Comparison of ENCODE assay signal across 25 cellular contexts in the genomic region with DNA sequence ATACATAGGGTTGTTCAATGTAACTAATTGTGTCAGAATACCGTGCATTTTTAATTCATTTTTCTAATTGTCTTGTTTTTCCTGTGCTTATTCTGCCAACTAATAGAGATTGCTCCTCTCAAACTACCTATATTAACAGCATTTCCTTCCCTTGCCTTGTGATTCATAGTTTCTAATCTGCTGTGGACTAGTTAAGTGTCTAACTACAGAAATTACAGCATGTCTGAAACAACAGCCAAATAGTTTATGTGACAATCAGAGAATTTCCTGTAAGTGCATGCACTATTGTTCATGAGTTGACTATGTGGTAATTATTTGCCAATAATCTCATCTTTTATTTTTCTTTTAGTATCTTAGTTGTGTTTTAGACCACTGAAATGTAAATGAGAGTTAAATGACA. TPM values are rescaled to one million over a fixed set of nuclear protein-coding genes. Genes with fewer than 3 reads are reported as not detected.
A peak's percentile ranks its signal among the peaks of the same experiment; 100 is the strongest.
DNase-seq lines count a peak whose midpoint lies in the region; ATAC-seq, FAIRE-seq and TF ChIP-seq lines count a peak whose summit lies in the region.
"Had no signal": no experiment of that assay in that cellular context is flagged by ENCODE, and none has a peak within 500 bp of the region (broad histone marks: within the 10 kb centered on the region; RNA-seq: fewer than 3 reads in every experiment).

No MANE protein-coding gene starts in this region.

- H2AFZ ChIP-seq in GM12878 (ENCODE audit: control insufficient read depth, low read depth, low read length) = no peak overlapping the region

- CTCF ChIA-PET in GM12878 (lab: Yijun Ruan, JAX) = no interaction called here

- no peak overlapping the region for H3K9ac ChIP-seq in GM12878 (ENCODE audit: control insufficient read depth, insufficient read depth, low read length)
- H3K9ac ChIP-seq: SK-N-SH had no signal

- BruUV-seq in GM12878 (replicated peaks; lab: Mats Ljungman, UMichigan) = no TSS peak

- RAD21 ChIA-PET in GM12878 (lab: Charles Lee; ENCODE audit: unreplicated experiment) = no interaction called here

- H3K27ac ChIP-seq in GM12878 (ENCODE audit: control insufficient read depth, insufficient read depth) = no peak overlapping the region
- H3K27ac ChIP-seq: adrenal gland, right lobe of liver had no signal

- H3K4me1 ChIP-seq in GM12878 (ENCODE audit: control insufficient read depth, insufficient read depth, low read length) = peaks cover 5% of the 10 kb centered on the region; the same call in 1 of the 2 replicates

- H3K4me2 ChIP-seq in GM12878 (ENCODE audit: control insufficient read depth, insufficient read depth) = no peak overlapping the region
- H3K4me2 ChIP-seq: SK-N-SH had no signal

- SMC1A ChIA-PET in GM12878 (lab: Charles Lee; ENCODE audit: uncharacterized antibody, unreplicated experiment) = no interaction called here

- no peak for TF ChIP-seq POLR2A in GM12878 (IDR thresholded peaks at IDR 0.05; ENCODE audit: low read depth, low read length)

- H3K27me3 ChIP-seq in GM12878 (replicated peaks in 1 of 2; ENCODE audit: control insufficient read depth in 2 of 2, insufficient read depth in 2 of 2, low read length in 1 of 2) = no peaks in the 10 kb centered on the region
- H3K27me3 ChIP-seq: adrenal gland, right lobe of liver had no signal

- 5% methylated on average over 1 of the region's 1 CpG for WGBS in GM12878 (ENCODE audit: insufficient coverage, insufficient replicate concordance, low lambda C conversion rate, missing lambda C conversion rate)

- no peak for FAIRE-seq in GM12878 (lab: Jason Lieb, UNC)
- FAIRE-seq: HepG2, keratinocyte had no signal

- no peak for TF ChIP-seq RAD21 in GM12878 (IDR thresholded peaks at IDR 0.05; ENCODE audit: insufficient read depth, low read depth, low read length)

- intact Hi-C loops in GM12878 (cut with micrococcal nuclease; ENCODE audit: unreplicated experiment) = no loop called here

- peak; percentile 35 for DNase-seq in AG10803 (ENCODE audit: low read depth)
- peak; percentile 24 for DNase-seq in GM03348 (ENCODE audit: low spot score)
- DNase-seq in GM12878 (ENCODE audit: low read depth, low spot score) = no peak
- peak; percentile 68 for DNase-seq in iris pigment epithelial cell (ENCODE audit: low read depth)
- DNase-seq in cerebellum (ENCODE audit: low spot score) = no peak
- DNase-seq in SIG-M5 treated with dmso at 0.1 percent for 504 hours (lab: John Stamatoyannopoulos, UW; ENCODE audit: unreplicated experiment) = no peak
- DNase-seq: adrenal gland; C1 segment of cervical spinal cord; COR-L47; effector CD4-positive, alpha-beta T cell; erythroblast; foreskin fibroblast; MM.1S; NCI-H2029; NCI-H524 treated with DMSO at 0.1 percent for 48 hours; OCI-M1; right lobe of liver; SK-N-SH; stimulated activated CD4-positive, alpha-beta T cell treated with anti-CD3 and anti-CD28 coated beads, Interleukin-4, amount 100 ng/mL, for 1 hour; substantia nigra; trophoblast cell had no signal

- ATAC-seq in GM12878 (no peak), HG03097 (IDR thresholded peaks at IDR 0.05; ENCODE audit: low FRiP score, unreplicated experiment) (no peak)
- ATAC-seq: HCT116, HepG2, right lobe of liver had no signal

- no peaks in the 10 kb centered on the region for H4K20me1 ChIP-seq in GM12878 (ENCODE audit: control insufficient read depth, insufficient read depth)

- no peaks in the 10 kb centered on the region for H3K9me3 ChIP-seq in GM12878 (replicated peaks; ENCODE audit: control insufficient read depth, insufficient read depth, low read length)
- H3K9me3 ChIP-seq: adrenal gland, right lobe of liver, SK-N-SH had no signal

- H3K4me3 ChIP-seq in AG10803 (ENCODE audit: low read length) (no peak overlapping the region), GM12878 (no peak overlapping the region)
- H3K4me3 ChIP-seq: adrenal gland, right lobe of liver had no signal

- no peaks in the 10 kb centered on the region for H3K36me3 ChIP-seq in GM12878 (ENCODE audit: control insufficient read depth in 2 of 2, insufficient read depth in 2 of 2, low read length in 1 of 2)
- H3K36me3 ChIP-seq: adrenal gland, right lobe of liver had no signal

- peaks cover 15% of the 10 kb centered on the region for H3K79me2 ChIP-seq in GM12878 (ENCODE audit: control insufficient read depth, insufficient read depth, low read length)

- no peak for TF ChIP-seq CTCF in AG10803 (conservative IDR thresholded peaks at IDR 0.05; ENCODE audit: low read length)
- no peak for TF ChIP-seq CTCF in GM12878 (IDR thresholded peaks at IDR 0.05 in 2 of 3, conservative IDR thresholded peaks at IDR 0.05 in 1 of 3; ENCODE audit: control insufficient read depth in 2 of 3, extremely low read depth in 1 of 3, insufficient read depth in 1 of 3, low read depth in 3 of 3, low read length in 3 of 3)

- in situ Hi-C loops in GM12878 (cut with MboI) = loop anchor here (5.0 to 25.0 kb wide), 4 partner anchors 383 to 1075 kb away; a partner anchor contains a TSS

- POLR2A ChIA-PET in GM12878 (lab: Charles Lee) = no interaction called here

- no peak for TF ChIP-seq EP300 in GM12878 (IDR thresholded peaks at IDR 0.05; ENCODE audit: borderline replicate concordance in 1 of 2, control insufficient read depth in 1 of 2, low read depth in 2 of 2, low read length in 2 of 2)

TF ChIP-seq in GM12878, 131 proteins besides CTCF, POLR2A, EP300 and RAD21:
- TF ChIP-seq, protein P1, sequence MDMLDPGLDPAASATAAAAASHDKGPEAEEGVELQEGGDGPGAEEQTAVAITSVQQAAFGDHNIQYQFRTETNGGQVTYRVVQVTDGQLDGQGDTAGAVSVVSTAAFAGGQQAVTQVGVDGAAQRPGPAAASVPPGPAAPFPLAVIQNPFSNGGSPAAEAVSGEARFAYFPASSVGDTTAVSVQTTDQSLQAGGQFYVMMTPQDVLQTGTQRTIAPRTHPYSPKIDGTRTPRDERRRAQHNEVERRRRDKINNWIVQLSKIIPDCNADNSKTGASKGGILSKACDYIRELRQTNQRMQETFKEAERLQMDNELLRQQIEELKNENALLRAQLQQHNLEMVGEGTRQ (IDR thresholded peaks at IDR 0.05; ENCODE audit: borderline replicate concordance, low read depth, low read length) = no peak
- no peak for TF ChIP-seq TCF3 (IDR thresholded peaks at IDR 0.05; ENCODE audit: borderline replicate concordance, insufficient read depth, low read depth, low read length)
- TF ChIP-seq BACH1 (IDR thresholded peaks at IDR 0.05; ENCODE audit: borderline replicate concordance) = no peak
- TF ChIP-seq JUNB (IDR thresholded peaks at IDR 0.05) = peak; percentile 25; the same call in 1 of the 2 replicates
- no peak for TF ChIP-seq FOS (IDR thresholded peaks at IDR 0.05; ENCODE audit: borderline replicate concordance, extremely low read depth, insufficient read length)
- no peak for TF ChIP-seq NR2F1 (conservative IDR thresholded peaks at IDR 0.05)
- TF ChIP-seq, protein P2, sequence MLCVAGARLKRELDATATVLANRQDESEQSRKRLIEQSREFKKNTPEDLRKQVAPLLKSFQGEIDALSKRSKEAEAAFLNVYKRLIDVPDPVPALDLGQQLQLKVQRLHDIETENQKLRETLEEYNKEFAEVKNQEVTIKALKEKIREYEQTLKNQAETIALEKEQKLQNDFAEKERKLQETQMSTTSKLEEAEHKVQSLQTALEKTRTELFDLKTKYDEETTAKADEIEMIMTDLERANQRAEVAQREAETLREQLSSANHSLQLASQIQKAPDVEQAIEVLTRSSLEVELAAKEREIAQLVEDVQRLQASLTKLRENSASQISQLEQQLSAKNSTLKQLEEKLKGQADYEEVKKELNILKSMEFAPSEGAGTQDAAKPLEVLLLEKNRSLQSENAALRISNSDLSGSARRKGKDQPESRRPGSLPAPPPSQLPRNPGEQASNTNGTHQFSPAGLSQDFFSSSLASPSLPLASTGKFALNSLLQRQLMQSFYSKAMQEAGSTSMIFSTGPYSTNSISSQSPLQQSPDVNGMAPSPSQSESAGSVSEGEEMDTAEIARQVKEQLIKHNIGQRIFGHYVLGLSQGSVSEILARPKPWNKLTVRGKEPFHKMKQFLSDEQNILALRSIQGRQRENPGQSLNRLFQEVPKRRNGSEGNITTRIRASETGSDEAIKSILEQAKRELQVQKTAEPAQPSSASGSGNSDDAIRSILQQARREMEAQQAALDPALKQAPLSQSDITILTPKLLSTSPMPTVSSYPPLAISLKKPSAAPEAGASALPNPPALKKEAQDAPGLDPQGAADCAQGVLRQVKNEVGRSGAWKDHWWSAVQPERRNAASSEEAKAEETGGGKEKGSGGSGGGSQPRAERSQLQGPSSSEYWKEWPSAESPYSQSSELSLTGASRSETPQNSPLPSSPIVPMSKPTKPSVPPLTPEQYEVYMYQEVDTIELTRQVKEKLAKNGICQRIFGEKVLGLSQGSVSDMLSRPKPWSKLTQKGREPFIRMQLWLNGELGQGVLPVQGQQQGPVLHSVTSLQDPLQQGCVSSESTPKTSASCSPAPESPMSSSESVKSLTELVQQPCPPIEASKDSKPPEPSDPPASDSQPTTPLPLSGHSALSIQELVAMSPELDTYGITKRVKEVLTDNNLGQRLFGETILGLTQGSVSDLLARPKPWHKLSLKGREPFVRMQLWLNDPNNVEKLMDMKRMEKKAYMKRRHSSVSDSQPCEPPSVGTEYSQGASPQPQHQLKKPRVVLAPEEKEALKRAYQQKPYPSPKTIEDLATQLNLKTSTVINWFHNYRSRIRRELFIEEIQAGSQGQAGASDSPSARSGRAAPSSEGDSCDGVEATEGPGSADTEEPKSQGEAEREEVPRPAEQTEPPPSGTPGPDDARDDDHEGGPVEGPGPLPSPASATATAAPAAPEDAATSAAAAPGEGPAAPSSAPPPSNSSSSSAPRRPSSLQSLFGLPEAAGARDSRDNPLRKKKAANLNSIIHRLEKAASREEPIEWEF (IDR thresholded peaks at IDR 0.05; ENCODE audit: insufficient replicate concordance, low read depth, low read length) = no peak

RNA-seq across cellular contexts. Expression of a gene that starts 4.1 kb away (rescaled TPM):
- total RNA-seq in GM12878 (2013; cell fraction: nucleolus; rRNA removed) = 52.5 and 54.5 TPM in 2 replicates
- total RNA-seq in GM12878 (2014; rRNA removed) (11.3 and 12.9 TPM in 2 replicates), GM12878 (2014; rRNA removed; fragmentation: Illumina TruSeq; extraction: Trizol) (16.0 and 16.1 TPM in 2 replicates), GM12878 (2021) (17.9 and 19.2 TPM in 2 replicates), cerebellum (32.9 TPM)
- polyA plus RNA-seq in GM12878 (2011; ENCODE audit: low read depth) = 7.5 TPM
- polyA plus RNA-seq in GM12878 (2011; rRNA removed) (36.2 and 43.2 TPM in 2 replicates), GM12878 (2014; fragmentation: Illumina TruSeq; extraction: Trizol) (24.5 and 26.5 TPM in 2 replicates), GM12878 (2014; fragmentation: Nextera tagmentation; extraction: Ambion mirVana) (1 to 10 TPM; 6.4 to 8.1 TPM), GM12878 (2014; rRNA removed) (15.9 and 16.0 TPM in 2 replicates), GM12878 (2016; fragmentation: Nextera tagmentation; extraction: Ambion mirVana) (10 to 100 TPM; 15.7 to 16.6 TPM)
- polyA plus RNA-seq in GM12878 (2011; cell fraction: cytosol; rRNA removed) = 36.2 and 38.2 TPM in 2 replicates
- polyA plus RNA-seq in GM12878 (2011; cell fraction: nucleus; rRNA removed) = 32.3 and 40.4 TPM in 2 replicates
- 9.1 and 14.4 TPM in 2 replicates for polyA plus RNA-seq in GM12878 (2012)
- polyA minus RNA-seq in GM12878 (2011; rRNA and poly(A)+ RNA removed) = 108 and 136 TPM in 2 replicates
- polyA minus RNA-seq in GM12878 (2011; cell fraction: cytosol; rRNA and poly(A)+ RNA removed) = 23.0 and 23.7 TPM in 2 replicates
- 48.2 and 65.2 TPM in 2 replicates for polyA minus RNA-seq in GM12878 (2011; cell fraction: nucleus; rRNA and poly(A)+ RNA removed)

Comparison
In these comparisons a context has a peak if more than half of its experiments do, and no peak if none do; other contexts are left out.
1. DNase-seq: peak in AG10803 (single experiment), GM03348 (single experiment) and iris pigment epithelial cell (single experiment); none in GM12878 (single experiment), cerebellum (single experiment) and SIG-M5 treated with dmso at 0.1 percent for 504 hours (single experiment).